Comparison of ENCODE assay signal across 22 cellular contexts in the genomic region with DNA sequence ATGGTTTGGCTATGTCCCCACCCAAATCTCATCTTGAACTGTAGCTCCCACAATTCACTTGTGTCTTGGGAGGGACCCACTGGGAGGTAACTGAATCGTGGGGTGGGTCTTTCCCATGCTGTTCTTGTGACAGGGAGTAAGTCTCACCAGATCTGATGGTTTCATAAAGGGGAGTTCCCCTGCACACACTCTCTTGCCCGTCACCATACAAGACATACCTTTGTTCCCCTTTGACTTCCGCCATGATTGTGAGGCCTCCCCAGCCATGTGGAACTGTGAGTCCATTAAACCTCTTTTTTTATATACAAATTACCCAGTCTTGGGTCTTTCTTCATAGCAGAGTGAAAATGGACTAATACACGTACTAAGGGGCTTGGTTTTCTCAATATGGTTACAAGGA.
"Had no signal": no experiment of that assay in that cellular context is flagged by ENCODE, and none has a peak within 500 bp of the region (broad histone marks: within the 10 kb centered on the region; RNA-seq: fewer than 3 reads in every experiment).

No MANE protein-coding gene starts in this region.

- H3K27ac ChIP-seq: colonic mucosa, hepatocyte, neutrophil, psoas muscle, right lobe of liver, testis, tibial nerve, upper lobe of right lung had no signal

- H3K4me1 ChIP-seq: colonic mucosa, psoas muscle, right lobe of liver had no signal

- H3K27me3 Mint-ChIP-seq: naive thymus-derived CD4-positive, alpha-beta T cell; stimulated activated naive CD8-positive, alpha-beta T cell treated with anti-CD3 and anti-CD28 coated beads, Interleukin-15, Interleukin-2, amounts not matched to agents 100 ng/mL and 50 ng/mL, for 24 hours had no signal

- H3K36me3 ChIP-seq: colonic mucosa, neutrophil, right lobe of liver, upper lobe of right lung had no signal

- H3K9me3 ChIP-seq: colonic mucosa, neutrophil, psoas muscle, right lobe of liver, testis, upper lobe of right lung had no signal

- H2AFZ ChIP-seq: hepatocyte had no signal

- H3K4me3 Mint-ChIP-seq: naive thymus-derived CD4-positive, alpha-beta T cell; nephron progenitor cell; stimulated activated effector memory CD8-positive, alpha-beta T cell treated with anti-CD3 and anti-CD28 coated beads, Interleukin-12 subunit alpha, Interleukin-12 subunit beta, amount 100 ng/mL, for 72 hours; stimulated activated naive CD8-positive, alpha-beta T cell treated with anti-CD3 and anti-CD28 coated beads, Interleukin-15, Interleukin-2, amounts not matched to agents 100 ng/mL and 50 ng/mL, for 24 hours had no signal

- H3K4me3 ChIP-seq: colonic mucosa, hepatocyte, lung, psoas muscle, right lobe of liver, testis, tibial nerve, upper lobe of right lung had no signal

- DNase-seq: colonic mucosa; dermis blood vessel endothelial cell; foreskin melanocyte; head of caudate nucleus; left colon; left ventricle myocardium superior; mesendoderm; naive thymus-derived CD4-positive, alpha-beta T cell; nephron progenitor cell; psoas muscle; retina; right lobe of liver; stimulated activated CD4-positive, alpha-beta T cell treated with anti-CD3 and anti-CD28 coated beads, Interleukin-4, amount 100 ng/mL, for 1 hour; stimulated activated CD8-positive, alpha-beta memory T cell treated with anti-CD3 and anti-CD28 coated beads, Interleukin-4, amount 100 ng/mL, for 48 hours; testis; upper lobe of right lung had no signal

- H3K36me3 Mint-ChIP-seq: stimulated activated effector memory CD8-positive, alpha-beta T cell treated with anti-CD3 and anti-CD28 coated beads, Interleukin-12 subunit alpha, Interleukin-12 subunit beta, amount 100 ng/mL, for 72 hours had no signal

- H3K27me3 ChIP-seq: colonic mucosa, hepatocyte, neutrophil, right lobe of liver, testis, tibial nerve, upper lobe of right lung had no signal

- ATAC-seq: left colon; left ventricle myocardium superior; naive thymus-derived CD4-positive, alpha-beta T cell; psoas muscle; right lobe of liver; stimulated activated effector memory CD8-positive, alpha-beta T cell treated with anti-CD3 and anti-CD28 coated beads, Interleukin-12 subunit alpha, Interleukin-12 subunit beta, amount 100 ng/mL, for 72 hours; upper lobe of right lung had no signal

- H3K27ac Mint-ChIP-seq: nephron progenitor cell had no signal

- H3K9me3 Mint-ChIP-seq: stimulated activated effector memory CD8-positive, alpha-beta T cell treated with anti-CD3 and anti-CD28 coated beads, Interleukin-12 subunit alpha, Interleukin-12 subunit beta, amount 100 ng/mL, for 72 hours; stimulated activated naive CD8-positive, alpha-beta T cell treated with anti-CD3 and anti-CD28 coated beads, Interleukin-15, Interleukin-2, amounts not matched to agents 100 ng/mL and 50 ng/mL, for 24 hours had no signal

- H3K4me2 ChIP-seq: hepatocyte had no signal
